ENCODE assay signal across 10 cellular contexts in genomic region chr6:147509900-147510299, GRCh38. TPM values are rescaled to one million over a fixed set of nuclear protein-coding genes. Genes with fewer than 3 reads are reported as not detected.
DNase-seq lines count a peak whose midpoint lies in the region; ATAC-seq and TF ChIP-seq lines count a peak whose summit lies in the region.
"Had no signal": no experiment of that assay in that cellular context is flagged by ENCODE, and none has a peak within 500 bp of the region (broad histone marks: within the 10 kb centered on the region; RNA-seq: fewer than 3 reads in every experiment).

No MANE protein-coding gene starts in this region.

- no peak for TF ChIP-seq POLR2A in esophagus muscularis mucosa (IDR thresholded peaks at IDR 0.05; ENCODE audit: low read depth)

- TF ChIP-seq CTCF in esophagus muscularis mucosa (IDR thresholded peaks at IDR 0.05) (no peak), smooth muscle cell (IDR thresholded peaks at IDR 0.05; ENCODE audit: borderline replicate concordance, insufficient read depth, poor library complexity, severe bottlenecking) (no peak)

- H2AFZ ChIP-seq in smooth muscle cell (ENCODE audit: low read depth), result peak overlapping the region; percentile 86

- no peak overlapping the region for H3K4me3 Mint-ChIP-seq in activated T-cell treated with anti-CD3 and anti-CD28 coated beads, Interleukin-2, amount 50 U/mL, for 24 hours
- peak overlapping the region in 5 of 10 donors; percentile 52 to 78 (median 63) for H3K4me3 Mint-ChIP-seq in naive thymus-derived CD4-positive, alpha-beta T cell

- peaks cover 45% of the 10 kb centered on the region for H3K79me2 ChIP-seq in smooth muscle cell (ENCODE audit: low read depth)

- no peak overlapping the region for H3K9ac ChIP-seq in smooth muscle cell (ENCODE audit: low read depth)

- CTCF ChIA-PET in naive thymus-derived CD4-positive, alpha-beta T cell (lab: Charles Lee), result no interaction called here

- H3K36me3 Mint-ChIP-seq in activated T-cell treated with anti-CD3 and anti-CD28 coated beads, Interleukin-2, amount 50 U/mL, for 24 hours (ENCODE audit: low read depth), result no peaks in the 10 kb centered on the region
- no peaks in the 10 kb centered on the region for H3K36me3 Mint-ChIP-seq in naive thymus-derived CD4-positive, alpha-beta T cell

- POLR2A ChIA-PET in naive thymus-derived CD4-positive, alpha-beta T cell (lab: Charles Lee), result no interaction called here

- H3K9me3 ChIP-seq in esophagus muscularis mucosa (no peaks in the 10 kb centered on the region), smooth muscle cell (replicated peaks; ENCODE audit: low read depth) (no peaks in the 10 kb centered on the region)
- H3K9me3 ChIP-seq in naive thymus-derived CD4-positive, alpha-beta T cell (ENCODE audit: control insufficient read depth in 2 of 3, low read length in 3 of 3), result no peaks in the 10 kb centered on the region

- H3K27ac Mint-ChIP-seq in activated T-cell treated with anti-CD3 and anti-CD28 coated beads, Interleukin-2, amount 50 U/mL, for 24 hours, result no peak overlapping the region
- H3K27ac Mint-ChIP-seq in naive thymus-derived CD4-positive, alpha-beta T cell, result no peak overlapping the region

- peak overlapping the region; percentile 58 to 68 (median 60) for H3K4me3 ChIP-seq in esophagus muscularis mucosa
- peak overlapping the region; percentile 98 for H3K4me3 ChIP-seq in smooth muscle cell
- no peak overlapping the region for H3K4me3 ChIP-seq in naive thymus-derived CD4-positive, alpha-beta T cell (ENCODE audit: low read length)

- DNase-seq in NCI-H748 (lab: John Stamatoyannopoulos, UW; ENCODE audit: unreplicated experiment) (peak; percentile 13), NCI-H748 treated with DMSO at 0.1 percent for 48 hours (lab: John Stamatoyannopoulos, UW) (no peak), esophagus muscularis mucosa (ENCODE audit: extremely low spot score) (no peak), smooth muscle cell (lab: John Stamatoyannopoulos, UW; ENCODE audit: unreplicated experiment) (no peak), NCI-H1417 treated with DMSO at 0.1 percent for 48 hours (lab: John Stamatoyannopoulos, UW) (no peak)
- no peak for DNase-seq in activated T-cell treated with anti-CD3 and anti-CD28 coated beads, Interleukin-2, amount 50 U/mL, for 24 hours
- no peak for DNase-seq in naive thymus-derived CD4-positive, alpha-beta T cell
- DNase-seq: SHP77 treated with DMSO at 0.1 percent for 48 hours had no signal

- H3K27ac ChIP-seq in esophagus muscularis mucosa (replicated peaks in 1 of 4), result no peak overlapping the region
- H3K27ac ChIP-seq in smooth muscle cell (ENCODE audit: low read depth), result no peak overlapping the region
- H3K27ac ChIP-seq in naive thymus-derived CD4-positive, alpha-beta T cell (ENCODE audit: low read depth, low read length), result no peak overlapping the region
- H3K27ac ChIP-seq: 22Rv1 had no signal

- peaks cover 39% of the 10 kb centered on the region for H4K20me1 ChIP-seq in smooth muscle cell (ENCODE audit: low read depth)

- H3K27me3 ChIP-seq in esophagus muscularis mucosa (peaks cover 0 to 64% (median 19%) of the 10 kb centered on the region in 4 donors), smooth muscle cell (ENCODE audit: low read depth) (no peaks in the 10 kb centered on the region)
- H3K27me3 ChIP-seq in naive thymus-derived CD4-positive, alpha-beta T cell (ENCODE audit: control insufficient read depth in 2 of 2, insufficient read depth in 2 of 2, low read length in 2 of 2), result peaks cover 0 to 3% of the 10 kb centered on the region in 2 donors

- H3K4me1 Mint-ChIP-seq in activated T-cell treated with anti-CD3 and anti-CD28 coated beads, Interleukin-2, amount 50 U/mL, for 24 hours (ENCODE audit: low read depth), result peaks cover 17% of the 10 kb centered on the region
- H3K4me1 Mint-ChIP-seq in naive thymus-derived CD4-positive, alpha-beta T cell, result peaks cover 6 to 23% (median 21%) of the 10 kb centered on the region in 7 donors

- H3K4me1 ChIP-seq in esophagus muscularis mucosa (peaks cover 13 to 33% (median 31%) of the 10 kb centered on the region in 4 donors), smooth muscle cell (ENCODE audit: low read depth) (peaks cover 9% of the 10 kb centered on the region)
- peaks cover 0 to 7% of the 10 kb centered on the region in 2 donors for H3K4me1 ChIP-seq in naive thymus-derived CD4-positive, alpha-beta T cell (ENCODE audit: control insufficient read depth in 2 of 2, insufficient read depth in 2 of 2, low read length in 2 of 2)

- 50% methylated on average over 6 of the region's 6 CpGs for WGBS in esophagus muscularis mucosa
- 66% methylated on average over 6 of the region's 6 CpGs for WGBS in smooth muscle cell (ENCODE audit: low lambda C conversion rate)

- ATAC-seq in HG03520 (IDR thresholded peaks at IDR 0.05; ENCODE audit: unreplicated experiment), result peak; percentile 37
- ATAC-seq in naive thymus-derived CD4-positive, alpha-beta T cell, result no peak

- H3K4me2 ChIP-seq in smooth muscle cell, result peak overlapping the region; percentile 96

- H3K36me3 ChIP-seq in esophagus muscularis mucosa, result no peaks in the 10 kb centered on the region
- no peaks in the 10 kb centered on the region for H3K36me3 ChIP-seq in smooth muscle cell (ENCODE audit: low read depth)
- H3K36me3 ChIP-seq in naive thymus-derived CD4-positive, alpha-beta T cell (ENCODE audit: control insufficient read depth in 2 of 3, insufficient read depth in 3 of 3, low read length in 3 of 3), result no peaks in the 10 kb centered on the region

- no peaks in the 10 kb centered on the region for H3F3A ChIP-seq in smooth muscle cell (ENCODE audit: low read depth)

- TF ChIP-seq EP300 in esophagus muscularis mucosa (IDR thresholded peaks at IDR 0.05), result no peak

- peaks cover 57% of the 10 kb centered on the region for H3K27me3 Mint-ChIP-seq in activated T-cell treated with anti-CD3 and anti-CD28 coated beads, Interleukin-2, amount 50 U/mL, for 24 hours
- peaks cover 45 to 61% (median 55%) of the 10 kb centered on the region in 5 donors for H3K27me3 Mint-ChIP-seq in naive thymus-derived CD4-positive, alpha-beta T cell

- intact Hi-C loops in esophagus muscularis mucosa (cut with DNase I), result loop anchor here (10.0 kb wide), 1 partner anchor 955 kb away; no protein-coding TSS in a partner anchor
- intact Hi-C loops in naive thymus-derived CD4-positive, alpha-beta T cell (cut with micrococcal nuclease), result loop anchor here in 1 of 2 donors (5.0 kb wide), 1 partner anchor 952 kb away; no protein-coding TSS in a partner anchor

- no peaks in the 10 kb centered on the region for H3K9me3 Mint-ChIP-seq in activated T-cell treated with anti-CD3 and anti-CD28 coated beads, Interleukin-2, amount 50 U/mL, for 24 hours
- peaks cover 0 to 3% (median 0%) of the 10 kb centered on the region in 11 donors for H3K9me3 Mint-ChIP-seq in naive thymus-derived CD4-positive, alpha-beta T cell

RNA-seq across cellular contexts. Expression of gene SAMD5, which starts 1.4 kb away (rescaled TPM):
- total RNA-seq in esophagus muscularis mucosa (under 1 TPM; 0.42 to 0.86 (median 0.64) TPM), smooth muscle cell (10.3 and 10.8 TPM in 2 replicates)
- polyA plus RNA-seq in smooth muscle cell, result 1.9 and 2.9 TPM in 2 replicates
- not detected for total RNA-seq in naive thymus-derived CD4-positive, alpha-beta T cell
- polyA plus RNA-seq in naive thymus-derived CD4-positive, alpha-beta T cell, result not detected
